Comparison of ENCODE assay signal across 15 cellular contexts in the genomic region with DNA sequence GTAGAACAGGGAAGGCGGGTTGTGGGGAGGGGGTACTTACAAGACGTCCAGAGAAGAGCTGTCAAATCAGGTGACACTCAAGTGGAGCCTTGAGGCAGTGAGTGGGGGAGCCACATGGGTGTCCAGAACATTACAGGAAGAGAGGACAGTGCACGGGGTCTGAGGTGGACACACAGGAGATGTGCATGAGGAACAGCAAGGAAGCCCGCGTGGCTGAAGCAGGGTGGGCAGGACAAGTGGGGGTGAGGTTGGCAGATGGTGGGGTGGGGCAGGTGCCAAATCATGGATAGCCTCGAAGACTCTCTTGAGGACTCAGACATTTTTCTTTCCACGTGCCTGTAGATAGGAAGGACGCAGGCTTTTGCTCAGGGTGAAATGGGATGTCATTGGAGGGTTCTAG. TPM values are rescaled to one million over a fixed set of nuclear protein-coding genes. Genes with fewer than 3 reads are reported as not detected.
A peak's percentile ranks its signal among the peaks of the same experiment; 100 is the strongest.
DNase-seq lines count a peak whose midpoint lies in the region; ATAC-seq, FAIRE-seq and TF ChIP-seq lines count a peak whose summit lies in the region.
"Had no signal": no experiment of that assay in that cellular context is flagged by ENCODE, and none has a peak within 500 bp of the region (broad histone marks: within the 10 kb centered on the region; RNA-seq: fewer than 3 reads in every experiment).

No MANE protein-coding gene starts in this region.

- H3K4me1 Mint-ChIP-seq in activated CD8-positive, alpha-beta memory T cell treated with anti-CD3 and anti-CD28 coated beads, Interleukin-2, amount 10 ng/mL, durations not matched to agents 7 days and 5 days: peaks cover 45% of the 10 kb centered on the region

- DNase-seq in NCI-H2171 treated with DMSO at 0.1 percent for 48 hours (lab: John Stamatoyannopoulos, UW): peak; percentile 26
- no peak for DNase-seq in NCI-H2171 (lab: John Stamatoyannopoulos, UW)
- DNase-seq in small intestine: peak; percentile 18
- no peak for DNase-seq in epidermal melanocyte (ENCODE audit: insufficient read length, low spot score)
- DNase-seq in activated CD8-positive, alpha-beta memory T cell treated with anti-CD3 and anti-CD28 coated beads, Interleukin-2, amount 10 ng/mL, durations not matched to agents 7 days and 5 days: no peak
- DNase-seq: activated CD4-positive, CD25-positive, alpha-beta regulatory T cell; activated T-cell treated with anti-CD3 and anti-CD28 coated beads, Interleukin-2, amount 50 U/mL, for 1 hour; GOT3; naive thymus-derived CD8-positive, alpha-beta T cell; NCI-H1436 had no signal

- TF ChIP-seq EP300 in gastroesophageal sphincter (IDR thresholded peaks at IDR 0.05): no peak

- H3K27ac ChIP-seq in VCaP: peak overlapping the region; percentile 78
- no peak overlapping the region for H3K27ac ChIP-seq in small intestine (ENCODE audit: low read depth in 1 of 2, low read length in 1 of 2)
- no peak overlapping the region for H3K27ac ChIP-seq in gastroesophageal sphincter
- H3K27ac ChIP-seq: SJSA1 had no signal

- CTCF ChIA-PET in activated CD8-positive, alpha-beta memory T cell treated with anti-CD3 and anti-CD28 coated beads, Interleukin-2, amount 10 ng/mL, durations not matched to agents 7 days and 5 days (lab: Charles Lee): interaction anchor here (1.3 kb wide), 1 partner anchor 78 kb away, joined by 4 read pairs; no protein-coding TSS in a partner anchor

- TF ChIP-seq CTCF in VCaP (conservative IDR thresholded peaks at IDR 0.05): no peak
- no peak for TF ChIP-seq CTCF in gastroesophageal sphincter (IDR thresholded peaks at IDR 0.05)

- no peaks in the 10 kb centered on the region for H3K9me3 Mint-ChIP-seq in activated CD8-positive, alpha-beta memory T cell treated with anti-CD3 and anti-CD28 coated beads, Interleukin-2, amount 10 ng/mL, durations not matched to agents 7 days and 5 days (ENCODE audit: low read depth)
- H3K9me3 Mint-ChIP-seq: naive thymus-derived CD8-positive, alpha-beta T cell had no signal

- H3K27me3 ChIP-seq in iPS-15b (ENCODE audit: control insufficient read depth, insufficient read depth, low read length): no peaks in the 10 kb centered on the region
- no peaks in the 10 kb centered on the region for H3K27me3 ChIP-seq in small intestine (ENCODE audit: control insufficient read depth in 2 of 2, insufficient read depth in 2 of 2, low read length in 2 of 2)
- peaks cover 45% of the 10 kb centered on the region for H3K27me3 ChIP-seq in gastroesophageal sphincter
- H3K27me3 ChIP-seq: SJSA1 had no signal

- ATAC-seq in gastroesophageal sphincter: no peak
- no peak for ATAC-seq in activated CD8-positive, alpha-beta memory T cell treated with anti-CD3 and anti-CD28 coated beads, Interleukin-2, amount 10 ng/mL, durations not matched to agents 7 days and 5 days

- TF ChIP-seq POLR2A in gastroesophageal sphincter (IDR thresholded peaks at IDR 0.05): no peak

- H3K4me3 Mint-ChIP-seq in activated CD8-positive, alpha-beta memory T cell treated with anti-CD3 and anti-CD28 coated beads, Interleukin-2, amount 10 ng/mL, durations not matched to agents 7 days and 5 days: no peak overlapping the region

- H3K4me3 ChIP-seq in iPS-15b (ENCODE audit: low read depth, low read length) (peak overlapping the region; percentile 75), small intestine (ENCODE audit: low read depth in 1 of 2, low read length in 2 of 2) (peak overlapping the region in 1 of 2 donors; percentile 62), gastroesophageal sphincter (no peak overlapping the region)
- H3K4me3 ChIP-seq: SJSA1 had no signal

- peaks cover 21% of the 10 kb centered on the region for H3K4me1 ChIP-seq in iPS-15b (ENCODE audit: control insufficient read depth, insufficient read depth, low read length)
- no peaks in the 10 kb centered on the region for H3K4me1 ChIP-seq in small intestine (ENCODE audit: control insufficient read depth in 2 of 2, insufficient read depth in 1 of 2, low read depth in 1 of 2, low read length in 1 of 2)
- H3K4me1 ChIP-seq in gastroesophageal sphincter: peaks cover 0 to 8% (median 0%) of the 10 kb centered on the region in 3 donors

- H3K36me3 ChIP-seq in iPS-15b (ENCODE audit: control insufficient read depth, insufficient read depth, low read length): no peaks in the 10 kb centered on the region
- H3K36me3 ChIP-seq in small intestine (ENCODE audit: control insufficient read depth in 2 of 2, insufficient read depth in 2 of 2, low read length in 2 of 2): no peaks in the 10 kb centered on the region
- H3K36me3 ChIP-seq in gastroesophageal sphincter: no peaks in the 10 kb centered on the region
- H3K36me3 ChIP-seq: SJSA1 had no signal

- no peak overlapping the region for H3K27ac Mint-ChIP-seq in activated CD8-positive, alpha-beta memory T cell treated with anti-CD3 and anti-CD28 coated beads, Interleukin-2, amount 10 ng/mL, durations not matched to agents 7 days and 5 days

- H3K36me3 Mint-ChIP-seq in activated CD8-positive, alpha-beta memory T cell treated with anti-CD3 and anti-CD28 coated beads, Interleukin-2, amount 10 ng/mL, durations not matched to agents 7 days and 5 days: no peaks in the 10 kb centered on the region
- H3K36me3 Mint-ChIP-seq: naive thymus-derived CD8-positive, alpha-beta T cell had no signal

- H3K9me3 ChIP-seq in iPS-15b (ENCODE audit: control insufficient read depth, insufficient read depth, low read length) (no peaks in the 10 kb centered on the region), small intestine (ENCODE audit: control insufficient read depth, low read depth) (no peaks in the 10 kb centered on the region), gastroesophageal sphincter (no peaks in the 10 kb centered on the region)
- H3K9me3 ChIP-seq: SJSA1 had no signal

- WGBS in small intestine, 3 donors: 21 to 48% (median 36%) methylated on average over 8 of the region's 8 CpGs
- 18 to 72% methylated on average over 7 to 8 of the region's 8 CpGs for WGBS in gastroesophageal sphincter (ENCODE audit: low coverage in 1 of 2), 2 donors

- no peak for FAIRE-seq in small intestine (lab: Jason Lieb, UNC)
- FAIRE-seq: D721Med had no signal

- H3K27me3 Mint-ChIP-seq in activated CD8-positive, alpha-beta memory T cell treated with anti-CD3 and anti-CD28 coated beads, Interleukin-2, amount 10 ng/mL, durations not matched to agents 7 days and 5 days: peaks cover 14% of the 10 kb centered on the region

- H3K9ac ChIP-seq in iPS-15b (ENCODE audit: low read depth, low read length): no peak overlapping the region

RNA-seq across cellular contexts. Expression of a gene that starts 0.9 kb away (rescaled TPM):
- polyA plus RNA-seq in small intestine: 10 to 100 TPM; 17.3 to 22.6 (median 19.2) TPM
- 1 to 10 TPM in 1 of 4 donors, under 1 TPM in 1, not detected in 2; 0.31 to 1.1 TPM for total RNA-seq in gastroesophageal sphincter
- 1 to 10 TPM in 1 of 2 experiments, under 1 TPM in 1; 0.40 to 1.4 TPM for total RNA-seq in activated CD8-positive, alpha-beta memory T cell treated with anti-CD3 and anti-CD28 coated beads, Interleukin-2, amount 10 ng/mL, durations not matched to agents 7 days and 5 days
- total RNA-seq: naive thymus-derived CD8-positive, alpha-beta T cell had no signal

RNA-seq across cellular contexts. Expression of a gene that starts 21.3 kb away (rescaled TPM):
- polyA plus RNA-seq in small intestine: 10 to 100 TPM; 17.0 to 26.8 (median 21.6) TPM
- total RNA-seq in gastroesophageal sphincter: 10 to 100 TPM; 21.3 to 26.5 (median 22.0) TPM
- 10 to 100 TPM; 63.0 to 72.1 TPM for total RNA-seq in activated CD8-positive, alpha-beta memory T cell treated with anti-CD3 and anti-CD28 coated beads, Interleukin-2, amount 10 ng/mL, durations not matched to agents 7 days and 5 days

RNA-seq across cellular contexts. Expression of a gene that starts 24.1 kb away (rescaled TPM):
- 1 to 10 TPM; 4.9 to 9.4 (median 6.9) TPM for polyA plus RNA-seq in small intestine
- total RNA-seq in gastroesophageal sphincter: 1 to 10 TPM; 3.7 to 8.9 (median 5.1) TPM
- total RNA-seq in activated CD8-positive, alpha-beta memory T cell treated with anti-CD3 and anti-CD28 coated beads, Interleukin-2, amount 10 ng/mL, durations not matched to agents 7 days and 5 days: 1 to 10 TPM; 5.2 to 6.6 TPM

Comparison
In these comparisons a context has a peak if more than half of its experiments do, and no peak if none do; other contexts are left out.
1. DNase-seq: peak in NCI-H2171 treated with DMSO at 0.1 percent for 48 hours (single experiment) and small intestine (single experiment); none in NCI-H2171 (single experiment), epidermal melanocyte (single experiment) and activated CD8-positive, alpha-beta memory T cell treated with anti-CD3 and anti-CD28 coated beads, Interleukin-2, amount 10 ng/mL, durations not matched to agents 7 days and 5 days (single experiment).